In genomic region chr1:37853157-37853556, GRCh38 we compare ENCODE assay signal across 32 cellular contexts. TPM values are rescaled to one million over a fixed set of nuclear protein-coding genes. Genes with fewer than 3 reads are reported as not detected.
A peak's percentile ranks its signal among the peaks of the same experiment; 100 is the strongest.
DNase-seq lines count a peak whose midpoint lies in the region; ATAC-seq and TF ChIP-seq lines count a peak whose summit lies in the region.
"Had no signal": no experiment of that assay in that cellular context is flagged by ENCODE, and none has a peak within 500 bp of the region (broad histone marks: within the 10 kb centered on the region; RNA-seq: fewer than 3 reads in every experiment).

No MANE protein-coding gene starts in this region.

- H4K20me1 ChIP-seq in Karpas-422 (ENCODE audit: insufficient read depth, low read depth, low read length): 0 out of 2 replicates have a peak, but pooled peaks cover 3% of the 10 kb centered on the region

- peaks cover 26% of the 10 kb centered on the region for H3K4me1 ChIP-seq in Karpas-422 (ENCODE audit: low read length)

- peaks cover 29% of the 10 kb centered on the region for H3K36me3 Mint-ChIP-seq in activated CD8-positive, alpha-beta memory T cell treated with anti-CD3 and anti-CD28 coated beads, Interleukin-2, amount 10 ng/mL, durations not matched to agents 7 days and 5 days
- H3K36me3 Mint-ChIP-seq in activated naive CD8-positive, alpha-beta T cell: peaks cover 11% of the 10 kb centered on the region
- H3K36me3 Mint-ChIP-seq in naive thymus-derived CD8-positive, alpha-beta T cell: peaks cover 0 to 45% (median 7%) of the 10 kb centered on the region in 3 donors

- H3K27me3 Mint-ChIP-seq in activated CD8-positive, alpha-beta memory T cell treated with anti-CD3 and anti-CD28 coated beads, Interleukin-2, amount 10 ng/mL, durations not matched to agents 7 days and 5 days: no peaks in the 10 kb centered on the region
- H3K27me3 Mint-ChIP-seq in activated naive CD8-positive, alpha-beta T cell: no peaks in the 10 kb centered on the region
- H3K27me3 Mint-ChIP-seq in naive thymus-derived CD8-positive, alpha-beta T cell: no peaks in the 10 kb centered on the region
- H3K27me3 Mint-ChIP-seq: activated CD4-positive, alpha-beta memory T cell treated with anti-CD3 and anti-CD28 coated beads for 36 hours; effector memory CD8-positive, alpha-beta T cell; T-helper 17 cell had no signal

- H3K4me3 ChIP-seq in HL-60 (replicated peaks; ENCODE audit: insufficient read depth, low read length): no peak overlapping the region
- H3K4me3 ChIP-seq in Karpas-422 (ENCODE audit: low read length): no peak overlapping the region
- H3K4me3 ChIP-seq: coronary artery, skin epidermis, stomach, uterus had no signal

- no peaks in the 10 kb centered on the region for H3K9me3 Mint-ChIP-seq in activated CD8-positive, alpha-beta memory T cell treated with anti-CD3 and anti-CD28 coated beads, Interleukin-2, amount 10 ng/mL, durations not matched to agents 7 days and 5 days (ENCODE audit: low read depth)
- no peaks in the 10 kb centered on the region for H3K9me3 Mint-ChIP-seq in activated naive CD8-positive, alpha-beta T cell (ENCODE audit: low read depth)
- no peaks in the 10 kb centered on the region for H3K9me3 Mint-ChIP-seq in naive thymus-derived CD8-positive, alpha-beta T cell
- H3K9me3 Mint-ChIP-seq: activated CD4-positive, alpha-beta memory T cell treated with anti-CD3 and anti-CD28 coated beads for 36 hours; CD14-positive monocyte; effector memory CD8-positive, alpha-beta T cell; neural crest cell had no signal

- TF ChIP-seq CTCF in HL-60 (IDR thresholded peaks at IDR 0.05; ENCODE audit: insufficient read depth, low read length): no peak

- H3K4me1 Mint-ChIP-seq in activated CD8-positive, alpha-beta memory T cell treated with anti-CD3 and anti-CD28 coated beads, Interleukin-2, amount 10 ng/mL, durations not matched to agents 7 days and 5 days: peaks cover 36% of the 10 kb centered on the region
- peaks cover 56% of the 10 kb centered on the region for H3K4me1 Mint-ChIP-seq in activated naive CD8-positive, alpha-beta T cell (ENCODE audit: low read depth)
- H3K4me1 Mint-ChIP-seq in naive thymus-derived CD8-positive, alpha-beta T cell: peaks cover 22 to 55% (median 45%) of the 10 kb centered on the region in 4 donors

- H2AFZ ChIP-seq in Karpas-422 (ENCODE audit: low read length): no peak overlapping the region
- H2AFZ ChIP-seq: parathyroid adenoma had no signal

- H3K9me3 ChIP-seq in Karpas-422 (ENCODE audit: low read length): no peaks in the 10 kb centered on the region
- H3K9me3 ChIP-seq: stomach, uterus had no signal

- peak overlapping the region; percentile 28 for H3K27ac Mint-ChIP-seq in activated CD8-positive, alpha-beta memory T cell treated with anti-CD3 and anti-CD28 coated beads, Interleukin-2, amount 10 ng/mL, durations not matched to agents 7 days and 5 days
- peak overlapping the region; percentile 1 for H3K27ac Mint-ChIP-seq in activated naive CD8-positive, alpha-beta T cell
- H3K27ac Mint-ChIP-seq in naive thymus-derived CD8-positive, alpha-beta T cell: peak overlapping the region in 6 of 10 donors; percentile 20 to 61 (median 38)
- H3K27ac Mint-ChIP-seq: activated CD4-positive, alpha-beta memory T cell treated with anti-CD3 and anti-CD28 coated beads for 36 hours had no signal

- no peak for DNase-seq in activated CD8-positive, alpha-beta memory T cell treated with anti-CD3 and anti-CD28 coated beads, Interleukin-2, amount 10 ng/mL, durations not matched to agents 7 days and 5 days
- DNase-seq in activated CD8-positive, alpha-beta memory T cell treated with anti-CD3 and anti-CD28 coated beads, Interleukin-2, amount 50 U/mL, for 4 hours: no peak
- no peak for DNase-seq in HL-60 (ENCODE audit: low read depth in 1 of 2, low spot score in 1 of 2)
- no peak for DNase-seq in naive thymus-derived CD8-positive, alpha-beta T cell
- no peak for DNase-seq in Karpas-422
- no peak for DNase-seq in GF-D8 (lab: John Stamatoyannopoulos, UW)
- DNase-seq: 8988T; activated CD4-positive, alpha-beta memory T cell treated with anti-CD3 and anti-CD28 coated beads for 36 hours; activated naive CD4-positive, alpha-beta T cell treated with anti-CD3 and anti-CD28 coated beads, Interleukin-2, amount 50 U/mL, for 16 hours; caudate nucleus; effector memory CD8-positive, alpha-beta T cell; H7; left colon; NCI-H1417; NCI-H2029; NCI-H526; NK-92 treated with Interleukin-12 subunit alpha and Interleukin-12 subunit beta, amount 100 ng/mL, for 24 hours; retina; Right ventricle myocardium superior; stomach; T-helper 17 cell; uterus had no signal

- H3K9ac ChIP-seq in Karpas-422 (ENCODE audit: low read length): no peak overlapping the region
- H3K9ac ChIP-seq: KMS-11, parathyroid adenoma had no signal

- ATAC-seq in activated CD8-positive, alpha-beta memory T cell treated with anti-CD3 and anti-CD28 coated beads, Interleukin-2, amount 10 ng/mL, durations not matched to agents 7 days and 5 days: no peak
- no peak for ATAC-seq in naive thymus-derived CD8-positive, alpha-beta T cell
- no peak for ATAC-seq in GM21381 (IDR thresholded peaks at IDR 0.05; ENCODE audit: unreplicated experiment)
- ATAC-seq: activated CD4-positive, CD25-positive, alpha-beta regulatory T cell treated with anti-CD3 and anti-CD28 coated beads, Interleukin-2, amount 50 U/mL, for 24 hours; effector memory CD8-positive, alpha-beta T cell; left colon; SK-N-SH treated with all-trans-retinoic acid at 6 μM for 48 hours; T-helper 17 cell had no signal

- no peak overlapping the region for H3K4me2 ChIP-seq in Karpas-422 (ENCODE audit: low read depth, low read length, poor library complexity, severe bottlenecking)
- H3K4me2 ChIP-seq: KMS-11 had no signal

- H3K4me3 Mint-ChIP-seq in activated CD8-positive, alpha-beta memory T cell treated with anti-CD3 and anti-CD28 coated beads, Interleukin-2, amount 10 ng/mL, durations not matched to agents 7 days and 5 days: no peak overlapping the region
- no peak overlapping the region for H3K4me3 Mint-ChIP-seq in activated naive CD8-positive, alpha-beta T cell
- peak overlapping the region in 5 of 10 donors; percentile 1 to 44 (median 19) for H3K4me3 Mint-ChIP-seq in naive thymus-derived CD8-positive, alpha-beta T cell
- H3K4me3 Mint-ChIP-seq: activated CD4-positive, alpha-beta memory T cell treated with anti-CD3 and anti-CD28 coated beads for 36 hours; effector memory CD8-positive, alpha-beta T cell; neural crest cell; T-helper 17 cell had no signal

- H3K79me2 ChIP-seq in Karpas-422 (ENCODE audit: low read length): peaks cover 96% of the 10 kb centered on the region

- peaks cover 33% of the 10 kb centered on the region; the same call in 1 of the 2 replicates for H3K36me3 ChIP-seq in Karpas-422 (ENCODE audit: insufficient read depth, low read length)
- H3K36me3 ChIP-seq: uterus had no signal

- POLR2A ChIA-PET in naive thymus-derived CD8-positive, alpha-beta T cell (lab: Charles Lee): no interaction called here

- H3K9me2 ChIP-seq in Karpas-422 (replicated peaks; ENCODE audit: insufficient read depth, low read length): no peaks in the 10 kb centered on the region

- H3K27me3 ChIP-seq in HL-60 (ENCODE audit: insufficient read depth, poor library complexity, severe bottlenecking): no peaks in the 10 kb centered on the region
- no peaks in the 10 kb centered on the region for H3K27me3 ChIP-seq in Karpas-422 (ENCODE audit: low read length)
- H3K27me3 ChIP-seq: stomach, uterus had no signal

- H3K27ac ChIP-seq in HL-60 (replicated peaks) (peak overlapping the region; percentile 86), Karpas-422 (ENCODE audit: low read length) (no peak overlapping the region)
- H3K27ac ChIP-seq: coronary artery, KMS-11, parathyroid adenoma, skin epidermis, stomach, uterus had no signal

- CTCF ChIA-PET in activated CD8-positive, alpha-beta memory T cell treated with anti-CD3 and anti-CD28 coated beads, Interleukin-2, amount 10 ng/mL, durations not matched to agents 7 days and 5 days (lab: Charles Lee): interaction anchor here (1.2 to 2.0 kb wide), 2 partner anchors 146 to 160 kb away, joined by 3 to 5 read pairs; no protein-coding TSS in a partner anchor

RNA-seq across cellular contexts. Expression of gene MTF1, which starts 6.2 kb away (rescaled TPM):
- total RNA-seq in activated CD8-positive, alpha-beta memory T cell treated with anti-CD3 and anti-CD28 coated beads, Interleukin-2, amount 10 ng/mL, durations not matched to agents 7 days and 5 days: 10 to 100 TPM; 26.4 to 29.3 TPM
- 10 to 100 TPM; 26.6 to 28.1 TPM for total RNA-seq in naive thymus-derived CD8-positive, alpha-beta T cell
- polyA plus RNA-seq in naive thymus-derived CD8-positive, alpha-beta T cell: 10 to 100 TPM; 10.3 to 23.1 (median 14.5) TPM
- 2.3 and 5.1 TPM in 2 replicates for total RNA-seq in Karpas-422 (2014; rRNA removed; shearing (Covaris generic); ENCODE audit: low replicate concordance)

RNA-seq across cellular contexts. Expression of gene YRDC, which starts 45.1 kb away (rescaled TPM):
- total RNA-seq in activated CD8-positive, alpha-beta memory T cell treated with anti-CD3 and anti-CD28 coated beads, Interleukin-2, amount 10 ng/mL, durations not matched to agents 7 days and 5 days: 10 to 100 TPM; 16.4 to 28.6 TPM
- 10 to 100 TPM; 16.6 to 18.5 TPM for total RNA-seq in naive thymus-derived CD8-positive, alpha-beta T cell
- 10 to 100 TPM; 14.8 to 34.3 (median 23.0) TPM for polyA plus RNA-seq in naive thymus-derived CD8-positive, alpha-beta T cell
- total RNA-seq in Karpas-422 (2014; rRNA removed; shearing (Covaris generic); ENCODE audit: low replicate concordance): 17.6 and 21.8 TPM in 2 replicates

RNA-seq across cellular contexts. Expression of gene C1orf122, which starts 45.6 kb away (rescaled TPM):
- total RNA-seq in activated CD8-positive, alpha-beta memory T cell treated with anti-CD3 and anti-CD28 coated beads, Interleukin-2, amount 10 ng/mL, durations not matched to agents 7 days and 5 days: 10 to 100 TPM; 19.8 to 21.9 TPM
- total RNA-seq in naive thymus-derived CD8-positive, alpha-beta T cell: 10 to 100 TPM; 15.1 to 16.4 TPM
- polyA plus RNA-seq in naive thymus-derived CD8-positive, alpha-beta T cell: 10 to 100 TPM; 28.5 to 30.5 (median 29.2) TPM
- total RNA-seq in Karpas-422 (2014; rRNA removed; shearing (Covaris generic); ENCODE audit: low replicate concordance): 26.2 and 56.2 TPM in 2 replicates

RNA-seq across cellular contexts. Expression of gene MANEAL, which starts 59.5 kb away (rescaled TPM):
- 1 to 10 TPM; 2.6 to 4.5 TPM for total RNA-seq in activated CD8-positive, alpha-beta memory T cell treated with anti-CD3 and anti-CD28 coated beads, Interleukin-2, amount 10 ng/mL, durations not matched to agents 7 days and 5 days
- 1 to 10 TPM; 1.0 to 1.1 TPM for total RNA-seq in naive thymus-derived CD8-positive, alpha-beta T cell
- 1 to 10 TPM in 2 of 3 donors, under 1 TPM in 1; 0.23 to 1.4 (median 1.0) TPM for polyA plus RNA-seq in naive thymus-derived CD8-positive, alpha-beta T cell
- total RNA-seq in Karpas-422 (2014; rRNA removed; shearing (Covaris generic); ENCODE audit: low replicate concordance): 27.8 and 31.6 TPM in 2 replicates
